ENCODE assay signal across 1 cellular context in genomic region chr1:110475358-110476027, GRCh38.
TF ChIP-seq lines count a peak whose summit lies in the region.

No MANE protein-coding gene starts in this region.

TF ChIP-seq in GM12878, 131 proteins besides CTCF, POLR2A, EP300 and RAD21 (continued from another document):
- no peak for TF ChIP-seq HSF1 (IDR thresholded peaks at IDR 0.05; ENCODE audit: low read depth, low read length)
- no peak for TF ChIP-seq RELB (IDR thresholded peaks at IDR 0.05; ENCODE audit: low read depth)
- TF ChIP-seq EZH2 (IDR thresholded peaks at IDR 0.05; ENCODE audit: borderline replicate concordance, control insufficient read depth, low read depth, low read length): no peak
- no peak for TF ChIP-seq ZBTB4 (CRISPR knock-in tag; IDR thresholded peaks at IDR 0.05)
- no peak for TF ChIP-seq ASH2L (IDR thresholded peaks at IDR 0.05; ENCODE audit: borderline replicate concordance, low read depth)
- TF ChIP-seq ZZZ3 (IDR thresholded peaks at IDR 0.05; ENCODE audit: control insufficient read depth, insufficient read length, low read depth): no peak
- no peak for TF ChIP-seq HDAC2 (IDR thresholded peaks at IDR 0.05)
- TF ChIP-seq POLR2AphosphoS2 (IDR thresholded peaks at IDR 0.05; ENCODE audit: low read depth, low read length): no peak
- TF ChIP-seq RB1 (IDR thresholded peaks at IDR 0.05; ENCODE audit: borderline replicate concordance): no peak
- TF ChIP-seq SRF (IDR thresholded peaks at IDR 0.05; ENCODE audit: low read depth in 2 of 2, low read length in 2 of 2): no peak
- no peak for TF ChIP-seq POU2F2 (IDR thresholded peaks at IDR 0.05; ENCODE audit: borderline replicate concordance, low read depth, low read length)
- no peak for TF ChIP-seq YY1 (IDR thresholded peaks at IDR 0.05; ENCODE audit: low read depth, low read length)
- no peak for TF ChIP-seq KLF5 (IDR thresholded peaks at IDR 0.05; ENCODE audit: partially characterized antibody)
